In the genomic region with DNA sequence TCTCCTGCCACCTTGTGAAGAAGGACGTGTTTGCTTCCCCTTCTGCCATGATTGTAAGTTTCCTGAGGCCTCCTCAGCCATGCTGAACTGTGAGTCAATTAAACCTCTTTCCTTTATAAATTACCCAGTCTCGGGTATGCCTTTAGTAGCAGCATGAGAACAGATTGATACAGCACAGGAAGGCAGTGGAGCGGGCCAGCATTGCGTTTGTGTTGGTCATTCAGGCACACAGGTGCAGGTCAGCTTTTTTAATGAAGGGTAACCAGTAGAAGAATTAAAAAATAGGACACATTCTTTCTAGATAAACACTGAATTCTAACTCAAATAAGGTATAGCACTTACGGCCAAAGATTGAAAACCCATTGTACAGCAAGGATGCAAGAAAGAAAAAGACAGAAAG, we compare ENCODE assay signal across 5 cellular contexts.
DNase-seq lines count a peak whose midpoint lies in the region; TF ChIP-seq lines count a peak whose summit lies in the region.
"Not testable (repeated sequence)": the region's sequence is repeated elsewhere in the genome, so short reads cannot be mapped to it uniquely, and the experiment has no call there.

No MANE protein-coding gene starts in this region.

- H3K27me3 Mint-ChIP-seq in activated naive CD4-positive, alpha-beta T cell treated with anti-CD3 and anti-CD28 coated beads for 36 hours (ENCODE audit: low read depth), result peaks cover 16% of the 10 kb centered on the region
- H3K27me3 Mint-ChIP-seq in neural progenitor cell (ENCODE audit: insufficient read depth, low read depth), result peaks cover 17% of the 10 kb centered on the region
- not testable (repeated sequence) for H3K27me3 Mint-ChIP-seq in type B pancreatic cell

- H3K36me3 ChIP-seq in HEK293 (ENCODE audit: control insufficient read depth in 2 of 2, insufficient read depth in 1 of 2, low read length in 2 of 2); neural progenitor cell: not testable (repeated sequence)

- H3K27me3 ChIP-seq in neural progenitor cell, result not testable (repeated sequence)

- not testable (repeated sequence) for H3K9me3 ChIP-seq in HEK293 (ENCODE audit: control insufficient read depth, insufficient read depth, low read depth, low read length); neural progenitor cell (ENCODE audit: low read depth)

- H3K27ac ChIP-seq in HEK293 (ENCODE audit: extremely low read depth, low read depth, low read length); neural progenitor cell: not testable (repeated sequence)

- H3K9me3 Mint-ChIP-seq in activated naive CD4-positive, alpha-beta T cell treated with anti-CD3 and anti-CD28 coated beads for 36 hours, result peaks cover 11% of the 10 kb centered on the region
- not testable (repeated sequence) for H3K9me3 Mint-ChIP-seq in neural progenitor cell, type B pancreatic cell

- peak; percentile 15 for DNase-seq in activated naive CD4-positive, alpha-beta T cell treated with anti-CD3 and anti-CD28 coated beads for 36 hours
- DNase-seq in islet precursor cell (peak; percentile 9), type B pancreatic cell (ENCODE audit: extremely low spot score, unreplicated experiment) (peak; percentile 16)
- not testable (repeated sequence) for DNase-seq in neural progenitor cell (ENCODE audit: low spot score)

- H4K20me1 ChIP-seq in neural progenitor cell (ENCODE audit: low read depth), result not testable (repeated sequence)

- not testable (repeated sequence) for H3K79me2 ChIP-seq in neural progenitor cell (ENCODE audit: low read depth)

- not testable (repeated sequence) for H3K4me1 Mint-ChIP-seq in activated naive CD4-positive, alpha-beta T cell treated with anti-CD3 and anti-CD28 coated beads for 36 hours (ENCODE audit: low read depth); type B pancreatic cell (ENCODE audit: unreplicated experiment)
- peaks cover 18% of the 10 kb centered on the region for H3K4me1 Mint-ChIP-seq in neural progenitor cell

- intact Hi-C loops in activated naive CD4-positive, alpha-beta T cell treated with anti-CD3 and anti-CD28 coated beads for 36 hours (cut with micrococcal nuclease), result not testable (repeated sequence)

- H3F3A ChIP-seq in neural progenitor cell (ENCODE audit: low read depth), result not testable (repeated sequence)

- TF ChIP-seq CTCF in HEK293 (tag by site-specific recombination; IDR thresholded peaks at IDR 0.05); neural progenitor cell (IDR thresholded peaks at IDR 0.05); type B pancreatic cell (conservative IDR thresholded peaks at IDR 0.05): not testable (repeated sequence)

- not testable (repeated sequence) for H2AFZ ChIP-seq in neural progenitor cell (replicated peaks)

- H3K4me1 ChIP-seq in HEK293 (ENCODE audit: control insufficient read depth, insufficient read depth, low read length); neural progenitor cell: not testable (repeated sequence)

- H3K9ac ChIP-seq in neural progenitor cell, result not testable (repeated sequence)

- H3K4me2 ChIP-seq in neural progenitor cell, result not testable (repeated sequence)

- not testable (repeated sequence) for H3K4me3 Mint-ChIP-seq in activated naive CD4-positive, alpha-beta T cell treated with anti-CD3 and anti-CD28 coated beads for 36 hours; neural progenitor cell; type B pancreatic cell

- H3K4me3 ChIP-seq in HEK293 (ENCODE audit: low read depth, low read length); neural progenitor cell: not testable (repeated sequence)

- POLR2A ChIA-PET in HEK293 (lab: Yijun Ruan, JAX), result not testable (repeated sequence)

- H3K27ac Mint-ChIP-seq in activated naive CD4-positive, alpha-beta T cell treated with anti-CD3 and anti-CD28 coated beads for 36 hours; type B pancreatic cell: not testable (repeated sequence)
- peak overlapping the region; percentile 18 for H3K27ac Mint-ChIP-seq in neural progenitor cell

- CTCF ChIA-PET in HEK293 (lab: Yijun Ruan, JAX); activated naive CD4-positive, alpha-beta T cell treated with anti-CD3 and anti-CD28 coated beads for 36 hours (lab: Charles Lee): not testable (repeated sequence)

- H3K36me3 Mint-ChIP-seq in activated naive CD4-positive, alpha-beta T cell treated with anti-CD3 and anti-CD28 coated beads for 36 hours (ENCODE audit: low read depth); neural progenitor cell; type B pancreatic cell: not testable (repeated sequence)

TF ChIP-seq in HEK293, 187 proteins besides CTCF, POLR2A, EP300 and RAD21:
- peak; percentile 23 for TF ChIP-seq SETDB1 (IDR thresholded peaks at IDR 0.05; ENCODE audit: insufficient read length, low read length)
TF ChIP-seq in HEK293: peak in this region for 1; not testable (repeated sequence) for 186.
